ENCODE assay signal across 1 cellular context in the genomic region with DNA sequence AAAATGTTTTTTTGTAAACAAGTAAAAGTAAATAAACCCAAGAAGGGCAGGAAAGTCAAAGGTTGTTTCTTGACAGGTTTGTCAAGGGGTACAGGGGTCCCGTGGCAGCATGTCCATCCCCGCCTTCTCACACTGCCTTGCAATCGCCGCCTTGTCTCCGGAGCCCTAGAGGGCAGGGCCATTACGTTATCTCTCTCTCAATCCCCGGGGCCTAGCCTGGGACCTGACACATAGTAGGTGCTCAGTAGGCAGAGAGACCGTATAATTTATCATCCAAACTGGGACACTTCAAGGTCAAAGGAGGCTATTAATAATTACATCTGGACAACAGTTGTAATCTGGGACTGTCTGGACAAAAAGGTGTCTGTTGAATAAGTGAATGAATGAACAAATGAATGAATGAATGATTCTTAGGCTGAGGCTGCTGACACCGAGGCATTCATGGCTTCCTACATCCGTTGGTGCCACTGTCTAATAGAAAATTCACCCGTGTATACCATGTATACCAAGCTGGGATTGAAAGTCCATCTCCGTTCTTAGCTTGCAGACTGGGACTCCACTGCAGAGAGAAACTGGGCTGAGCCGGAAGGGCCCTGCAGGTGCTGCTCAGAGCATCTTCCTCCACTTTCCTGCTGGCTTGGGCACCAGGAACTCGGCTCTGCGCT.
TF ChIP-seq lines count a peak whose summit lies in the region.

No MANE protein-coding gene starts in this region.

TF ChIP-seq in endothelial cell of umbilical vein, 7 proteins besides CTCF, POLR2A, EP300 and RAD21:
- TF ChIP-seq JUN (IDR thresholded peaks at IDR 0.05; ENCODE audit: borderline replicate concordance, insufficient read depth, insufficient read length, low read depth), result no peak
- no peak for TF ChIP-seq GATA2 (IDR thresholded peaks at IDR 0.05; ENCODE audit: insufficient read depth, insufficient read length, low read depth, low read length)
- TF ChIP-seq POLR2AphosphoS5 (IDR thresholded peaks at IDR 0.05; ENCODE audit: insufficient read depth, low read depth, low read length), result no peak
- TF ChIP-seq, protein P1, sequence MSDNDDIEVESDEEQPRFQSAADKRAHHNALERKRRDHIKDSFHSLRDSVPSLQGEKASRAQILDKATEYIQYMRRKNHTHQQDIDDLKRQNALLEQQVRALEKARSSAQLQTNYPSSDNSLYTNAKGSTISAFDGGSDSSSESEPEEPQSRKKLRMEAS (IDR thresholded peaks at IDR 0.05; ENCODE audit: insufficient read depth, insufficient read length), result no peak
- TF ChIP-seq FOS (IDR thresholded peaks at IDR 0.05; ENCODE audit: borderline replicate concordance, insufficient read depth, low read length), result no peak
- no peak for TF ChIP-seq EZH2 (IDR thresholded peaks at IDR 0.05; ENCODE audit: borderline replicate concordance, low read depth, low read length, severe bottlenecking)
- no peak for TF ChIP-seq MYC (IDR thresholded peaks at IDR 0.05; ENCODE audit: low read depth, low read length)
